In the genomic region with DNA sequence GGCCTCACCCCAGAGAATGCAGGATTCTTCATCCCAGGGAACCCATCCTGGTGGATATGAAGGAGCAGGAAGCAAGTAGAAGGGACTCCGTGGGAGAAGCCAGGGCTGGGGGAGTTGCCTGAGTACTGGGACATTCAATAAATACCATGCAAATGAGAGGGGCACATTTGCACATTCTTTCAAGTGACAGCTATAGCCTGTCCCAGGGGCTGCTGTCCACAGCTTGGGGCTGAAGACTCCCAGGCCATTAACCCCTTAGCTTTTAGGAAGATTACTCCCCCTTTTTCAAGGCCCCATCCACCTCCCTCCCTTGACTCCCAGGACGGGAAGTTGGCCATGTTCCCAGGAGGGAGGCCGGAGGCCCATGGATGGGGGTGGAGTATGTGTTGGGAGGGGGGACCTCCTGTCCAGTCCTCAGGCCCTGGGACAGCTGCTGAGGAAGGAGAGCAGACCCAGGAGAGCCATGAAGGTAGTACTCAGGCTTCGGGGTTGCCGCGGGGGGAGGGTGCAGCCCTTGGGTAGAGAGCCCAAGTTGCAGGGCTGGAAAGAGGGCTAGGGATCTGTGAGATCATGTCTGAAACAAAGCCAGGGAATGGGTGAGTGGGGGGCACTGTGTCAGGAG, we compare ENCODE assay signal across 8 cellular contexts. TPM values are rescaled to one million over a fixed set of nuclear protein-coding genes. Genes with fewer than 3 reads are reported as not detected.
DNase-seq lines count a peak whose midpoint lies in the region; ATAC-seq and TF ChIP-seq lines count a peak whose summit lies in the region.

No MANE protein-coding gene starts in this region.

- peak overlapping the region; percentile 58 for H3K4me3 ChIP-seq in SJCRH30

- DNase-seq in CD4-positive, alpha-beta T cell = no peak
- DNase-seq in SJCRH30 = peak; percentile 85 to 88
- DNase-seq in foreskin melanocyte = peak; percentile 38
- peak; percentile 87 for DNase-seq in osteocyte (ENCODE audit: extremely low spot score, unreplicated experiment)
- DNase-seq in NCI-H1436 (lab: John Stamatoyannopoulos, UW) = no peak
- no peak for DNase-seq in stimulated activated CD4-positive, alpha-beta T cell treated with anti-CD3 and anti-CD28 coated beads, Interleukin-15, amount 100 ng/mL, for 24 hours
- DNase-seq in omental fat pad (ENCODE audit: low spot score) = no peak

- H3K36me3 Mint-ChIP-seq in CD4-positive, alpha-beta T cell (ENCODE audit: low read depth) = peaks cover 5% of the 10 kb centered on the region
- H3K36me3 Mint-ChIP-seq in osteocyte (ENCODE audit: unreplicated experiment) = no peaks in the 10 kb centered on the region

- peaks cover 30% of the 10 kb centered on the region for H3K4me1 Mint-ChIP-seq in CD4-positive, alpha-beta T cell (ENCODE audit: low read depth)
- peaks cover 88% of the 10 kb centered on the region for H3K4me1 Mint-ChIP-seq in osteocyte (ENCODE audit: unreplicated experiment)

- no peak for TF ChIP-seq CTCF in CD4-positive, alpha-beta T cell (IDR thresholded peaks at IDR 0.05)
- TF ChIP-seq CTCF in osteocyte (IDR thresholded peaks at IDR 0.05) (no peak), omental fat pad (IDR thresholded peaks at IDR 0.05) (no peak)

- CTCF ChIA-PET in CD4-positive, alpha-beta T cell (lab: Charles Lee) = interaction anchor here (1.3 to 2.2 kb wide), 3 partner anchors 10 to 42 kb away, joined by 5 to 8 read pairs (median 6); no protein-coding TSS in a partner anchor

- no peaks in the 10 kb centered on the region for H3K9me3 ChIP-seq in CD4-positive, alpha-beta T cell (ENCODE audit: control insufficient read depth, low read length)
- no peaks in the 10 kb centered on the region for H3K9me3 ChIP-seq in SJCRH30 (replicated peaks)

- H3K9me3 Mint-ChIP-seq in CD4-positive, alpha-beta T cell = no peaks in the 10 kb centered on the region
- no peaks in the 10 kb centered on the region for H3K9me3 Mint-ChIP-seq in osteocyte (ENCODE audit: unreplicated experiment)

- no peak overlapping the region for H3K27ac ChIP-seq in CD4-positive, alpha-beta T cell (ENCODE audit: low read depth, low read length)
- H3K27ac ChIP-seq in SJCRH30 = peak overlapping the region; percentile 29

- peak overlapping the region; percentile 53 for H3K27ac Mint-ChIP-seq in CD4-positive, alpha-beta T cell
- H3K27ac Mint-ChIP-seq in osteocyte (ENCODE audit: unreplicated experiment) = peak overlapping the region; percentile 98

- intact Hi-C loops in CD4-positive, alpha-beta T cell (cut with DNase I, micrococcal nuclease) = loop anchor here in 1 of 2 experiments (5.0 kb wide), 1 partner anchor 42 kb away; a partner anchor contains a TSS

- H3K4me3 Mint-ChIP-seq in CD4-positive, alpha-beta T cell = peak overlapping the region; percentile 48
- peak overlapping the region; percentile 83 for H3K4me3 Mint-ChIP-seq in osteocyte (ENCODE audit: unreplicated experiment)

- no peaks in the 10 kb centered on the region for H3K27me3 ChIP-seq in CD4-positive, alpha-beta T cell (ENCODE audit: control insufficient read depth, insufficient read depth, low read length)
- H3K27me3 ChIP-seq in SJCRH30 = no peaks in the 10 kb centered on the region

- POLR2A ChIA-PET in CD4-positive, alpha-beta T cell (lab: Charles Lee) = interaction anchor here (1.8 kb wide), 1 partner anchor 54 kb away, joined by 5 read pairs; a partner anchor contains a TSS

- ATAC-seq in CD4-positive, alpha-beta T cell (ENCODE audit: poor library complexity) = no peak
- ATAC-seq in HG02885 (IDR thresholded peaks at IDR 0.05; ENCODE audit: poor library complexity, unreplicated experiment) = no peak
- ATAC-seq in omental fat pad (ENCODE audit: low FRiP score) = no peak

- peaks cover 37% of the 10 kb centered on the region for H3K4me1 ChIP-seq in SJCRH30

- H3K36me3 ChIP-seq in SJCRH30 = no peaks in the 10 kb centered on the region

- no peaks in the 10 kb centered on the region for H3K27me3 Mint-ChIP-seq in CD4-positive, alpha-beta T cell
- no peaks in the 10 kb centered on the region for H3K27me3 Mint-ChIP-seq in osteocyte (ENCODE audit: unreplicated experiment)

RNA-seq across cellular contexts. Expression of a gene that starts 1.0 kb away (rescaled TPM):
- 1 to 10 TPM; 2.3 to 3.0 TPM for total RNA-seq in CD4-positive, alpha-beta T cell
- 13.3 and 16.1 TPM in 2 replicates for total RNA-seq in SJCRH30 (2014; rRNA removed; shearing (Covaris generic))
- total RNA-seq in osteocyte (107 and 116 TPM in 2 replicates), omental fat pad (100 to 1,000 TPM in 3 of 4 donors, 10 to 100 TPM in 1; 97.7 to 444 (median 154) TPM)

RNA-seq across cellular contexts. Expression of a gene that starts 30.3 kb away (rescaled TPM):
- total RNA-seq in CD4-positive, alpha-beta T cell = 10 to 100 TPM; 17.7 to 21.0 TPM
- 8.9 and 10.4 TPM in 2 replicates for total RNA-seq in SJCRH30 (2014; rRNA removed; shearing (Covaris generic))
- total RNA-seq in osteocyte = 28.3 and 29.0 TPM in 2 replicates
- 10 to 100 TPM; 31.5 to 42.3 (median 36.3) TPM for total RNA-seq in omental fat pad

RNA-seq across cellular contexts. Expression of a gene that starts 42.6 kb away (rescaled TPM):
- total RNA-seq in CD4-positive, alpha-beta T cell = 100 to 1,000 TPM; 794 to 806 TPM
- total RNA-seq in SJCRH30 (2014; rRNA removed; shearing (Covaris generic)) = 505 and 541 TPM in 2 replicates
- total RNA-seq in osteocyte = 516 and 555 TPM in 2 replicates
- 100 to 1,000 TPM; 449 to 633 (median 553) TPM for total RNA-seq in omental fat pad

RNA-seq across cellular contexts. Expression of a gene that starts 48.6 kb away (rescaled TPM):
- under 1 TPM in 1 of 2 experiments, not detected in 1; 0.49 TPM for total RNA-seq in CD4-positive, alpha-beta T cell
- total RNA-seq in SJCRH30 (2014; rRNA removed; shearing (Covaris generic)) = 11.5 and 13.0 TPM in 2 replicates
- total RNA-seq in osteocyte (18.8 and 22.3 TPM in 2 replicates), omental fat pad (100 to 1,000 TPM; 246 to 902 (median 719) TPM)

RNA-seq across cellular contexts. Expression of a gene that starts 54.4 kb away (rescaled TPM):
- total RNA-seq in CD4-positive, alpha-beta T cell = under 1 TPM; 0.22 to 0.49 TPM
- not detected in 2 replicates for total RNA-seq in SJCRH30 (2014; rRNA removed; shearing (Covaris generic))
- total RNA-seq in osteocyte = not detected in 2 replicates
- total RNA-seq in omental fat pad = not detected

Comparison
In these comparisons a context has a peak if more than half of its experiments do, and no peak if none do; other contexts are left out.
1. DNase-seq: peak in SJCRH30 (2 of 2), foreskin melanocyte (single experiment) and osteocyte (single experiment); none in CD4-positive, alpha-beta T cell (0 of 10), NCI-H1436 (single experiment), stimulated activated CD4-positive, alpha-beta T cell treated with anti-CD3 and anti-CD28 coated beads, Interleukin-15, amount 100 ng/mL, for 24 hours (single experiment) and omental fat pad (single experiment).